8 cellular contexts compared by ENCODE assay signal in genomic region chr14:99271951-99272668, GRCh38.
DNase-seq lines count a peak whose midpoint lies in the region; ATAC-seq, FAIRE-seq and TF ChIP-seq lines count a peak whose summit lies in the region.

Gene BCL11B, minus strand, starts transcription at chr14:99272197. Its CDS starts 979 bp downstream, at chr14:99271218.

- peak; percentile 86 for DNase-seq in GM13977 (ENCODE audit: low spot score)
- peak; percentile 73 to 82 for DNase-seq in NCI-H1930 (lab: John Stamatoyannopoulos, UW)
- peak; percentile 84 for DNase-seq in astrocyte of the spinal cord (ENCODE audit: low read depth, low spot score)
- peak; percentile 45 for DNase-seq in iPS-NIHi11 (ENCODE audit: low spot score)
- peak; percentile 76 to 84 for DNase-seq in stimulated activated CD4-positive, alpha-beta T cell treated with anti-CD3 and anti-CD28 coated beads, Interleukin-12 subunit alpha, Interleukin-12 subunit beta, amount 100 ng/mL, for 24 hours (ENCODE audit: low read depth in 2 of 2)
- DNase-seq in GDM1 (lab: John Stamatoyannopoulos, UW), result no peak

- peak; percentile 47 for TF ChIP-seq CTCF in GM13977 (IDR thresholded peaks at IDR 0.05; ENCODE audit: extremely low read depth, insufficient read depth, missing control alignments)
- TF ChIP-seq CTCF in astrocyte of the spinal cord (IDR thresholded peaks at IDR 0.05; ENCODE audit: low read depth, low read length), result peak; percentile 58

- FAIRE-seq in TTC549 (lab: Jason Lieb, UNC), result peak; percentile 61

- peak within 1 kb of the TSS; percentile 46 for H3K4me3 ChIP-seq in astrocyte of the spinal cord (ENCODE audit: low read depth, low read length)

- peak; percentile 89 for ATAC-seq in HG02938 (IDR thresholded peaks at IDR 0.05; ENCODE audit: unreplicated experiment)

- in situ Hi-C loops in GM13977 (cut with MboI; ENCODE audit: low pct_unique_long_range_greater_than_20kb, low sequenced_read_pairs, unreplicated experiment) (no loop called here), astrocyte of the spinal cord (cut with HindIII; ENCODE audit: low sequenced_read_pairs) (no loop called here)
